In the genomic region with DNA sequence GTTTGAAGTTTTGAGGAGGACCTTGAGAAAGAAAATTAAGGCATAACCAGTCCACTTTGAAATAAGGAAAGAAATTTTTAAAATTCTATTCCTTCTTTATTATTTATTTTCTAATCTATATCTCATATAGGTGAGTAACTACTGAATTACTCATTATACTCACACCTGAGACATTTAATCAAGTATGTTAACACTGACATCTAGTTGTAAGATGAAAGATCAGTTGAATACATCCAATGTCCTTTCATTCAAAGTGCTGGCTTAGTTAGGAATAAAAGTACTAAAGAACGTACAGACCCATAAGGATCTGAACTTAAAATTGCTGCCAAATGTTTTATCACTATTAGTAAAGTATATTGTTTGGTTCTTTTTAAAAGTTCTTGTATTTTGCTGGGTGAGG, we compare ENCODE assay signal across 1 cellular context.
TF ChIP-seq lines count a peak whose summit lies in the region.

No MANE protein-coding gene starts in this region.

TF ChIP-seq in A549, 52 proteins besides CTCF, POLR2A, EP300 and RAD21:
- no peak for TF ChIP-seq HOXB5 (CRISPR knock-in tag; IDR thresholded peaks at IDR 0.05)
- TF ChIP-seq TFCP2L1 (CRISPR knock-in tag; IDR thresholded peaks at IDR 0.05), result no peak
- TF ChIP-seq, protein P1, sequence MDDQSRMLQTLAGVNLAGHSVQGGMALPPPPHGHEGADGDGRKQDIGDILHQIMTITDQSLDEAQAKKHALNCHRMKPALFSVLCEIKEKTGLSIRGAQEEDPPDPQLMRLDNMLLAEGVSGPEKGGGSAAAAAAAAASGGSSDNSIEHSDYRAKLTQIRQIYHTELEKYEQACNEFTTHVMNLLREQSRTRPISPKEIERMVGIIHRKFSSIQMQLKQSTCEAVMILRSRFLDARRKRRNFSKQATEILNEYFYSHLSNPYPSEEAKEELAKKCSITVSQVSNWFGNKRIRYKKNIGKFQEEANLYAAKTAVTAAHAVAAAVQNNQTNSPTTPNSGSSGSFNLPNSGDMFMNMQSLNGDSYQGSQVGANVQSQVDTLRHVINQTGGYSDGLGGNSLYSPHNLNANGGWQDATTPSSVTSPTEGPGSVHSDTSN (IDR thresholded peaks at IDR 0.05), result no peak
- no peak for TF ChIP-seq NR3C1 (IDR thresholded peaks at IDR 0.05)
- TF ChIP-seq FOXS1 (CRISPR knock-in tag; IDR thresholded peaks at IDR 0.05), result no peak
- TF ChIP-seq TP53 (CRISPR knock-in tag; IDR thresholded peaks at IDR 0.05), result no peak
- no peak for TF ChIP-seq CEBPB (IDR thresholded peaks at IDR 0.05)
